ENCODE assay signal across 8 cellular contexts in the genomic region with DNA sequence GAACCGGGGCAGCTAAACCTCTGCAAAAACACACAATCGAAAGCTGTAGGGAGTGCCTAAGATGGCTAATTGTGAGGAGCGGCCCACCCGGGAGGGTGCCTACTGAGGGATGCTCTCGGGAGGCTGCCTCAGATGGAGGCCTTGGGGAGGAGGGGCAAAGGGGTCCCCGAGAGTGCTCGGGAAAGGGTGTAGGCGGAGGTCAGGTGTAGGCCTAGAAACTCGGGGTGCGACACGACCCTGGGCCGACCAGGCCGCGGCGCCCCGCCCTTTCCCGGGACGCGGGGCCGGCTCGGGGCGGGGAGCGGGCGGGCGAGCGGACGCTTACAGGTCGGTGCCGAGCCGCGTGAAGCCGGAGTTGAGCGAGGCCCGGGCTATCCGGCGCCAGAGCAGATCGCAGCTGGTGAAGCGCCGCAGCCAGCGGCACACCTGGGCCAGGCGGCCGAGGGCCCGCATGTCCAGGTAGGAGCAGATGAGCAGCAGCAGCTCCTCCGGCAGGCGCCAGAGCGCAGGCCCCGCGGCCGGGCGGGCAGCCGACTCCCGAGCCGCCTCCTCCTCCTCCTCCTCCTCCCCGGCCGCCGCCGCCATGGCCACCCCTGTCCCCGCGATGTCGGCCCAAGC. TPM values are rescaled to one million over a fixed set of nuclear protein-coding genes. Genes with fewer than 3 reads are reported as not detected.
A peak's percentile ranks its signal among the peaks of the same experiment; 100 is the strongest.
DNase-seq lines count a peak whose midpoint lies in the region; ATAC-seq, FAIRE-seq and TF ChIP-seq lines count a peak whose summit lies in the region.

No MANE protein-coding gene starts in this region.

- intact Hi-C loops in kidney (cut with DNase I): no loop called here

- peak overlapping the region; percentile 81 for H3K4me3 Mint-ChIP-seq in WTC11

- no peak overlapping the region for H3K4me3 ChIP-seq in KMS-11 (IDR thresholded peaks at IDR 0.05; ENCODE audit: insufficient read depth, low read depth, low read length)
- H3K4me3 ChIP-seq in cardiac fibroblast (replicated peaks in 1 of 2; ENCODE audit: low read depth in 2 of 2, low read length in 2 of 2): peak overlapping the region; percentile 71 to 91
- H3K4me3 ChIP-seq in kidney (ENCODE audit: low read length in 2 of 2): peak overlapping the region; percentile 74 to 89

- H4K20me1 ChIP-seq in KMS-11 (ENCODE audit: insufficient read depth): no peaks in the 10 kb centered on the region

- peak overlapping the region; percentile 95 for H3K27ac Mint-ChIP-seq in WTC11

- H3K4me1 Mint-ChIP-seq in WTC11: peaks cover 43% of the 10 kb centered on the region

- POLR2A ChIA-PET in WTC11 (lab: Charles Lee): interaction anchor here (0.5 to 1.5 kb wide), 4 partner anchors 45 to 124 kb away, joined by 3 to 6 read pairs (median 3); a partner anchor contains a TSS

- CTCF ChIA-PET in WTC11 (lab: Charles Lee): interaction anchor here (1.0 to 1.8 kb wide), 6 partner anchors 55 to 147 kb away, joined by 3 to 9 read pairs (median 4); no protein-coding TSS in a partner anchor

- H3K27ac ChIP-seq in KMS-11 (peak overlapping the region; percentile 98), kidney (ENCODE audit: low read depth in 2 of 2, low read length in 2 of 2) (peak overlapping the region; percentile 97 to 98)

- ATAC-seq in GM21723 (IDR thresholded peaks at IDR 0.05; ENCODE audit: unreplicated experiment): peak; percentile 74
- ATAC-seq in WTC11: peak; percentile 79

- no peaks in the 10 kb centered on the region for H3K27me3 Mint-ChIP-seq in WTC11 (ENCODE audit: low read depth)

- H3K36me3 Mint-ChIP-seq in WTC11: no peaks in the 10 kb centered on the region

- no peak for FAIRE-seq in kidney (lab: Jason Lieb, UNC)

- TF ChIP-seq CTCF in KMS-11 (conservative IDR thresholded peaks at IDR 0.05; ENCODE audit: low read depth, low read length) (no peak), WTC11 (IDR thresholded peaks at IDR 0.05) (no peak), cardiac fibroblast (IDR thresholded peaks at IDR 0.05; ENCODE audit: low read depth, low read length) (no peak), kidney (IDR thresholded peaks at IDR 0.05; ENCODE audit: borderline replicate concordance, extremely low read depth, insufficient read depth) (no peak)

- H3K79me2 ChIP-seq in KMS-11 (ENCODE audit: insufficient read depth, low read depth): peaks cover 44% of the 10 kb centered on the region

- DNase-seq in GM03348 (ENCODE audit: low spot score): peak; percentile 80
- peak; percentile 72 for DNase-seq in WTC11 (ENCODE audit: low spot score)
- DNase-seq in cardiac fibroblast (ENCODE audit: low read depth in 2 of 2): peak; percentile 64 to 65
- peak; percentile 87 for DNase-seq in kidney
- DNase-seq in stimulated activated CD4-positive, alpha-beta T cell treated with anti-CD3 and anti-CD28 coated beads, Interleukin-1b, Interleukin-23, amount 100 ng/mL, for 1 hour (ENCODE audit: low read depth in 2 of 2): peak; percentile 22 to 46
- no peak for DNase-seq in NCI-H1048 (lab: John Stamatoyannopoulos, UW)

- no peaks in the 10 kb centered on the region for H3K9me3 ChIP-seq in kidney (ENCODE audit: control insufficient read depth in 1 of 2, low read length in 2 of 2)

- peaks cover 37% of the 10 kb centered on the region for H3K4me1 ChIP-seq in KMS-11 (ENCODE audit: low read depth, poor library complexity, severe bottlenecking)
- peaks cover 18 to 19% of the 10 kb centered on the region in 2 donors for H3K4me1 ChIP-seq in kidney (ENCODE audit: control insufficient read depth in 1 of 2, insufficient read depth in 1 of 2, low read depth in 1 of 2, low read length in 2 of 2)

- no peaks in the 10 kb centered on the region for H3K36me3 ChIP-seq in KMS-11 (ENCODE audit: insufficient read depth)
- no peaks in the 10 kb centered on the region for H3K36me3 ChIP-seq in kidney (ENCODE audit: control insufficient read depth in 1 of 2, insufficient read depth in 2 of 2, low read length in 2 of 2)

- H2AFZ ChIP-seq in KMS-11 (ENCODE audit: low read depth): peak overlapping the region; percentile 78

- H3K27me3 ChIP-seq in KMS-11 (ENCODE audit: insufficient read depth, low read depth): no peaks in the 10 kb centered on the region

- peak overlapping the region; percentile 96 for H3K4me2 ChIP-seq in KMS-11

- no peaks in the 10 kb centered on the region for H3K9me3 Mint-ChIP-seq in WTC11

- H3K9ac ChIP-seq in KMS-11: peak overlapping the region; percentile 99
- H3K9ac ChIP-seq in kidney (ENCODE audit: low read length in 2 of 2): peak overlapping the region; percentile 77 to 99

TF ChIP-seq in WTC11, 78 proteins besides CTCF, POLR2A, EP300 and RAD21 (continues in another document):
- TF ChIP-seq, protein P1, sequence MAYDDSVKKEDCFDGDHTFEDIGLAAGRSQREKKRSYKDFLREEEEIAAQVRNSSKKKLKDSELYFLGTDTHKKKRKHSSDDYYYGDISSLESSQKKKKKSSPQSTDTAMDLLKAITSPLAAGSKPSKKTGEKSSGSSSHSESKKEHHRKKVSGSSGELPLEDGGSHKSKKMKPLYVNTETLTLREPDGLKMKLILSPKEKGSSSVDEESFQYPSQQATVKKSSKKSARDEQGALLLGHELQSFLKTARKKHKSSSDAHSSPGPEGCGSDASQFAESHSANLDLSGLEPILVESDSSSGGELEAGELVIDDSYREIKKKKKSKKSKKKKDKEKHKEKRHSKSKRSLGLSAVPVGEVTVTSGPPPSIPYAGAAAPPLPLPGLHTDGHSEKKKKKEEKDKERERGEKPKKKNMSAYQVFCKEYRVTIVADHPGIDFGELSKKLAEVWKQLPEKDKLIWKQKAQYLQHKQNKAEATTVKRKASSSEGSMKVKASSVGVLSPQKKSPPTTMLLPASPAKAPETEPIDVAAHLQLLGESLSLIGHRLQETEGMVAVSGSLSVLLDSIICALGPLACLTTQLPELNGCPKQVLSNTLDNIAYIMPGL (CRISPR knock-in tag; IDR thresholded peaks at IDR 0.05): peak; percentile 98
- TF ChIP-seq GABPB1 (CRISPR knock-in tag; IDR thresholded peaks at IDR 0.05) (no peak; the same call in 1 of the 2 replicates), RORB (CRISPR knock-in tag; IDR thresholded peaks at IDR 0.05) (no peak), NFE2L1 (CRISPR knock-in tag; IDR thresholded peaks at IDR 0.05) (0 out of 2 replicates have a peak, but pooled peaks have one; percentile 15), ZNF138 (CRISPR knock-in tag; conservative IDR thresholded peaks at IDR 0.05) (0 out of 2 replicates have a peak, but pooled peaks have one; percentile 35)
- TF ChIP-seq, protein P2, sequence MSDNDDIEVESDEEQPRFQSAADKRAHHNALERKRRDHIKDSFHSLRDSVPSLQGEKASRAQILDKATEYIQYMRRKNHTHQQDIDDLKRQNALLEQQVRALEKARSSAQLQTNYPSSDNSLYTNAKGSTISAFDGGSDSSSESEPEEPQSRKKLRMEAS (CRISPR knock-in tag; IDR thresholded peaks at IDR 0.05): peak; percentile 62; the same call in 1 of the 2 replicates
- TF ChIP-seq, protein P3, sequence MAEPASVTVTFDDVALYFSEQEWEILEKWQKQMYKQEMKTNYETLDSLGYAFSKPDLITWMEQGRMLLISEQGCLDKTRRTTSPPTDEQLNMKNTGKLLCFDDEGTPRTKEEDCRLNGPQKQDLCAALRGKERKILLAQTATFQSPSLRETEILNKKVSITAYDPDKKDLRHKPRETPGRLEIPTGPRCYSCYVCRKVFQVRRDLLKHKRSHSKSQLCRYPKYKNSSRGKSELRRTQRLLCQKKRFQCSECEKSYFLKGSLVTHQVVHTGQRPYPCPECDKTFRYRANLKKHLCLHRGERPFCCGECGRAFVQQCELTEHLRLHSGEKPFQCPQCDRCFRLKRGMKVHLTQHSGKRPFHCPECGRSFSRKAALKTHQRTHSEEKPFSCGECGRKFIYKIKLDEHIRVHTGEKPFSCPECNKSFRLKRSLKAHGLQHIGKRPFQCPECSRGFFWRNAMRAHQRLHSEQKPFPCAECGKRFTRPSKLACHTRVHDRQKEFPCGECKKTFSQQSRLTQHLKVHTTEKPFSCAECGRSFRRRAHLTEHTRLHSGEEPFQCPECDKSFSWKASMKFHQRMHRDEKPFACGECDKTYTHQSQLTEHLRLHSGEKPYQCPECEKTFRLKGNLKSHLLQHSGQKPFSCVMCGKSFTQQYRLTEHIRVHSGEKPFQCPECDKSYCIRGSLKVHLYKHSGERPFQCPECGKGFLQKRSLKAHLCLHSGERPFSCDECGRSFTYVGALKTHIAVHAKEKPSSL (CRISPR knock-in tag; conservative IDR thresholded peaks at IDR 0.05): no peak
- TF ChIP-seq, protein P4, sequence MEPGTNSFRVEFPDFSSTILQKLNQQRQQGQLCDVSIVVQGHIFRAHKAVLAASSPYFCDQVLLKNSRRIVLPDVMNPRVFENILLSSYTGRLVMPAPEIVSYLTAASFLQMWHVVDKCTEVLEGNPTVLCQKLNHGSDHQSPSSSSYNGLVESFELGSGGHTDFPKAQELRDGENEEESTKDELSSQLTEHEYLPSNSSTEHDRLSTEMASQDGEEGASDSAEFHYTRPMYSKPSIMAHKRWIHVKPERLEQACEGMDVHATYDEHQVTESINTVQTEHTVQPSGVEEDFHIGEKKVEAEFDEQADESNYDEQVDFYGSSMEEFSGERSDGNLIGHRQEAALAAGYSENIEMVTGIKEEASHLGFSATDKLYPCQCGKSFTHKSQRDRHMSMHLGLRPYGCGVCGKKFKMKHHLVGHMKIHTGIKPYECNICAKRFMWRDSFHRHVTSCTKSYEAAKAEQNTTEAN (CRISPR knock-in tag; IDR thresholded peaks at IDR 0.05): peak; percentile 59; the same call in 1 of the 2 replicates

RNA-seq across cellular contexts. Expression of a gene that starts 0.8 kb away (rescaled TPM):
- total RNA-seq in WTC11 (2021) (45.3 to 47.9 TPM (median 46.3 TPM) in 3 replicates), kidney (80.1 TPM)
- 47.6 TPM for polyA plus RNA-seq in kidney (ENCODE audit: insufficient read depth, low read depth, low replicate concordance)
